In genomic region chr22:37684803-37685615, GRCh38 we compare ENCODE assay signal across 15 cellular contexts. TPM values are rescaled to one million over a fixed set of nuclear protein-coding genes. Genes with fewer than 3 reads are reported as not detected.
DNase-seq lines count a peak whose midpoint lies in the region; ATAC-seq, FAIRE-seq and TF ChIP-seq lines count a peak whose summit lies in the region.
"Had no signal": no experiment of that assay in that cellular context is flagged by ENCODE, and none has a peak within 500 bp of the region (broad histone marks: within the 10 kb centered on the region; RNA-seq: fewer than 3 reads in every experiment).

No MANE protein-coding gene starts in this region.

- H3K27ac Mint-ChIP-seq in CD8-positive, alpha-beta memory T cell: peak overlapping the region in 3 of 8 donors; percentile 32 to 96 (median 43)
- H3K27ac Mint-ChIP-seq in natural killer cell: peak overlapping the region; percentile 91 to 97

- H3K9ac ChIP-seq in duodenal mucosa (ENCODE audit: low read depth in 1 of 2, low read length in 2 of 2): peak overlapping the region; percentile 16 to 43

- peak; percentile 36 to 75 for TF ChIP-seq POLR2A in Peyer's patch (IDR thresholded peaks at IDR 0.05)

- POLR2A ChIA-PET in CD8-positive, alpha-beta memory T cell (lab: Charles Lee): interaction anchor here (0.7 to 1.9 kb wide), 5 partner anchors 8 to 705 kb away, joined by 3 to 7 read pairs (median 6); partner anchors contain the start of gene PDXP

- DNase-seq in CD8-positive, alpha-beta memory T cell: no peak
- DNase-seq in Peyer's patch: peak in 2 of 3 donors; percentile 74 to 85
- DNase-seq in natural killer cell: no peak
- no peak for DNase-seq in RCC 7860 (ENCODE audit: low spot score)
- DNase-seq in GF-D8 (lab: John Stamatoyannopoulos, UW): no peak
- no peak for DNase-seq in psoas muscle
- no peak for DNase-seq in NCI-H2081 treated with DMSO at 0.1 percent for 48 hours (lab: John Stamatoyannopoulos, UW)
- DNase-seq: activated CD8-positive, alpha-beta memory T cell treated with anti-CD3 and anti-CD28 coated beads, Interleukin-2, amount 50 U/mL, for 48 hours; anterior cingulate cortex; BE2C; effector memory CD4-positive, alpha-beta T cell; GDM1; left ventricle myocardium inferior; NCI-H69 had no signal

- peak overlapping the region in 6 of 7 donors; percentile 32 to 97 (median 92) for H3K4me3 Mint-ChIP-seq in CD8-positive, alpha-beta memory T cell
- H3K4me3 Mint-ChIP-seq in natural killer cell: peak overlapping the region; percentile 98

- no peaks in the 10 kb centered on the region for H3K27me3 ChIP-seq in CD8-positive, alpha-beta memory T cell (ENCODE audit: insufficient read depth, low read length, poor library complexity, severe bottlenecking)
- no peaks in the 10 kb centered on the region for H3K27me3 ChIP-seq in Peyer's patch
- no peaks in the 10 kb centered on the region for H3K27me3 ChIP-seq in duodenal mucosa (ENCODE audit: control insufficient read depth in 1 of 2, insufficient read depth in 2 of 2, low read length in 2 of 2)
- H3K27me3 ChIP-seq in psoas muscle (ENCODE audit: insufficient read depth in 3 of 3, low read length in 2 of 3): no peaks in the 10 kb centered on the region
- H3K27me3 ChIP-seq: BE2C had no signal

- H3K9me3 Mint-ChIP-seq in CD8-positive, alpha-beta memory T cell: no peaks in the 10 kb centered on the region
- H3K9me3 Mint-ChIP-seq in natural killer cell: no peaks in the 10 kb centered on the region

- no peak overlapping the region for H3K27ac ChIP-seq in CD8-positive, alpha-beta memory T cell (ENCODE audit: low read depth, low read length)
- H3K27ac ChIP-seq in Peyer's patch (peak overlapping the region; percentile 79 to 90 (median 86)), duodenal mucosa (ENCODE audit: low read depth, low read length) (peak overlapping the region; percentile 33), psoas muscle (no peak overlapping the region)

- no peak overlapping the region for H3K4me3 ChIP-seq in CD8-positive, alpha-beta memory T cell (ENCODE audit: low read length)
- H3K4me3 ChIP-seq in Peyer's patch: no peak overlapping the region
- no peak overlapping the region for H3K4me3 ChIP-seq in duodenal mucosa (ENCODE audit: low read depth in 1 of 2, low read length in 2 of 2)
- H3K4me3 ChIP-seq in psoas muscle: no peak overlapping the region

- CTCF ChIA-PET in CD8-positive, alpha-beta memory T cell (lab: Charles Lee): interaction anchor here (0.7 to 16.7 kb wide), 11 partner anchors 9 to 78 kb away, joined by 3 to 375 read pairs (median 7); partner anchors contain the start of genes GGA1, LGALS1, PDXP and SH3BP1

- H3K27me3 Mint-ChIP-seq in CD8-positive, alpha-beta memory T cell: peaks cover 0 to 1% of the 10 kb centered on the region in 2 donors
- no peaks in the 10 kb centered on the region for H3K27me3 Mint-ChIP-seq in natural killer cell (ENCODE audit: low read depth in 2 of 2)

- H3K36me3 Mint-ChIP-seq in CD8-positive, alpha-beta memory T cell: peaks cover 0 to 28% (median 0%) of the 10 kb centered on the region in 3 donors
- no peaks in the 10 kb centered on the region for H3K36me3 Mint-ChIP-seq in natural killer cell

- intact Hi-C loops in natural killer cell (cut with micrococcal nuclease): no loop called here
- intact Hi-C loops in psoas muscle (cut with DNase I): no loop called here

- H3K9me3 ChIP-seq in CD8-positive, alpha-beta memory T cell (ENCODE audit: low read length): no peaks in the 10 kb centered on the region
- H3K9me3 ChIP-seq in Peyer's patch (no peaks in the 10 kb centered on the region), duodenal mucosa (ENCODE audit: control insufficient read depth in 1 of 2, low read length in 2 of 2) (no peaks in the 10 kb centered on the region), psoas muscle (no peaks in the 10 kb centered on the region)
- H3K9me3 ChIP-seq: BE2C, left ventricle myocardium inferior had no signal

- FAIRE-seq in RCC 7860 (lab: Jason Lieb, UNC): no peak

- ATAC-seq in natural killer cell (no peak), psoas muscle (no peak)

- peaks cover 16% of the 10 kb centered on the region for H3K36me3 ChIP-seq in CD8-positive, alpha-beta memory T cell (ENCODE audit: insufficient read depth, low read length)
- H3K36me3 ChIP-seq in Peyer's patch (peaks cover 0 to 17% (median 0%) of the 10 kb centered on the region in 3 donors), duodenal mucosa (ENCODE audit: control insufficient read depth in 1 of 2, insufficient read depth in 2 of 2, low read length in 2 of 2) (peaks cover 7 to 17% of the 10 kb centered on the region in 2 donors), psoas muscle (ENCODE audit: insufficient read depth in 1 of 2, low read depth in 1 of 2) (peaks cover 0 to 30% of the 10 kb centered on the region in 2 donors)

- H3K4me1 ChIP-seq in CD8-positive, alpha-beta memory T cell (ENCODE audit: insufficient read depth, low read length): peaks cover 23% of the 10 kb centered on the region
- H3K4me1 ChIP-seq in Peyer's patch: peaks cover 7 to 54% (median 17%) of the 10 kb centered on the region in 4 donors
- H3K4me1 ChIP-seq in duodenal mucosa (ENCODE audit: control insufficient read depth in 1 of 2, insufficient read depth in 2 of 2, low read length in 2 of 2): peaks cover 40 to 49% of the 10 kb centered on the region in 2 donors
- peaks cover 20% of the 10 kb centered on the region for H3K4me1 ChIP-seq in psoas muscle
- H3K4me1 ChIP-seq: BE2C had no signal

- peaks cover 28 to 41% (median 39%) of the 10 kb centered on the region in 3 donors for H3K4me1 Mint-ChIP-seq in CD8-positive, alpha-beta memory T cell
- H3K4me1 Mint-ChIP-seq in natural killer cell: peaks cover 21 to 36% of the 10 kb centered on the region in 2 donors

- TF ChIP-seq CTCF in Peyer's patch (IDR thresholded peaks at IDR 0.05) (peak in 1 of 6 experiments; percentile 5), natural killer cell (IDR thresholded peaks at IDR 0.05) (no peak), psoas muscle (IDR thresholded peaks at IDR 0.05) (no peak)

- WGBS in psoas muscle, 3 donors: 72 to 80% (median 75%) methylated on average over 16 of the region's 16 CpGs

RNA-seq across cellular contexts. Expression of gene NOL12, which starts 1.1 kb away (rescaled TPM):
- 10 to 100 TPM; 53.6 to 57.2 TPM for total RNA-seq in CD8-positive, alpha-beta memory T cell
- polyA plus RNA-seq in CD8-positive, alpha-beta memory T cell: 38.3 TPM
- 100 to 1,000 TPM in 1 of 4 donors, 10 to 100 TPM in 3; 37.5 to 144 (median 57.1) TPM for total RNA-seq in Peyer's patch
- 10 to 100 TPM; 28.0 to 45.1 (median 39.0) TPM for total RNA-seq in natural killer cell
- 10 to 100 TPM; 11.9 to 15.4 (median 12.3) TPM for total RNA-seq in psoas muscle
- 10 to 100 TPM; 21.0 to 43.4 (median 22.0) TPM for polyA plus RNA-seq in psoas muscle

RNA-seq across cellular contexts. Expression of gene LGALS1, which starts 9.6 kb away (rescaled TPM):
- total RNA-seq in CD8-positive, alpha-beta memory T cell: 100 to 1,000 TPM; 204 to 223 TPM
- polyA plus RNA-seq in CD8-positive, alpha-beta memory T cell: 182 TPM
- total RNA-seq in Peyer's patch (100 to 1,000 TPM in 1 of 4 donors, 10 to 100 TPM in 3; 44.8 to 352 (median 73.5) TPM), natural killer cell (100 to 1,000 TPM; 195 to 218 (median 214) TPM), psoas muscle (1,000 to 10,000 TPM in 1 of 4 donors, 100 to 1,000 TPM in 3; 434 to 1,013 (median 908) TPM)
- polyA plus RNA-seq in psoas muscle: 1,000 to 10,000 TPM in 2 of 3 donors, 100 to 1,000 TPM in 1; 717 to 1,817 (median 1,077) TPM

RNA-seq across cellular contexts. Expression of gene TRIOBP, which starts 11.8 kb away (rescaled TPM):
- 10 to 100 TPM; 26.1 to 26.7 TPM for total RNA-seq in CD8-positive, alpha-beta memory T cell
- 13.6 TPM for polyA plus RNA-seq in CD8-positive, alpha-beta memory T cell
- total RNA-seq in Peyer's patch (10 to 100 TPM; 54.6 to 89.1 (median 83.6) TPM), natural killer cell (10 to 100 TPM; 25.1 to 38.5 (median 25.8) TPM), psoas muscle (10 to 100 TPM; 22.1 to 34.6 (median 24.5) TPM)
- 10 to 100 TPM; 19.1 to 42.7 (median 24.7) TPM for polyA plus RNA-seq in psoas muscle

RNA-seq across cellular contexts. Expression of gene PDXP, which starts 26.5 kb away (rescaled TPM):
- 10 to 100 TPM; 36.0 to 37.8 TPM for total RNA-seq in CD8-positive, alpha-beta memory T cell
- 7.1 TPM for polyA plus RNA-seq in CD8-positive, alpha-beta memory T cell
- total RNA-seq in Peyer's patch (100 to 1,000 TPM in 3 of 4 donors, 10 to 100 TPM in 1; 19.0 to 146 (median 111) TPM), natural killer cell (10 to 100 TPM in 2 of 3 donors, 1 to 10 TPM in 1; 8.3 to 14.2 (median 13.4) TPM), psoas muscle (10 to 100 TPM in 3 of 4 donors, 1 to 10 TPM in 1; 9.0 to 13.0 (median 12.3) TPM)
- 10 to 100 TPM in 2 of 3 donors, 1 to 10 TPM in 1; 9.8 to 37.9 (median 24.4) TPM for polyA plus RNA-seq in psoas muscle

RNA-seq across cellular contexts. Expression of gene SH3BP1, which starts 45.5 kb away (rescaled TPM):
- total RNA-seq in CD8-positive, alpha-beta memory T cell: 10 to 100 TPM; 93.1 to 94.6 TPM
- 32.3 TPM for polyA plus RNA-seq in CD8-positive, alpha-beta memory T cell
- total RNA-seq in Peyer's patch (100 to 1,000 TPM in 1 of 4 donors, 10 to 100 TPM in 3; 55.0 to 135 (median 71.8) TPM), natural killer cell (100 to 1,000 TPM; 163 to 189 (median 163) TPM), psoas muscle (1 to 10 TPM; 1.4 to 2.4 (median 1.9) TPM)
- polyA plus RNA-seq in psoas muscle: under 1 TPM; 0.20 to 0.64 (median 0.34) TPM

Comparison
In these comparisons a context has a peak if more than half of its experiments do, and no peak if none do; other contexts are left out.
1. DNase-seq: peak in Peyer's patch (2 of 3); none in CD8-positive, alpha-beta memory T cell (0 of 5), natural killer cell (single experiment), RCC 7860 (single experiment), GF-D8 (single experiment), psoas muscle (0 of 2) and NCI-H2081 treated with DMSO at 0.1 percent for 48 hours (single experiment).
2. H3K27ac ChIP-seq: peak in Peyer's patch (4 of 4) and duodenal mucosa (single experiment); none in CD8-positive, alpha-beta memory T cell (single experiment) and psoas muscle (single experiment).